ENCODE assay signal across 8 cellular contexts in genomic region chr17:75904749-75905521, GRCh38. TPM values are rescaled to one million over a fixed set of nuclear protein-coding genes. Genes with fewer than 3 reads are reported as not detected.
DNase-seq lines count a peak whose midpoint lies in the region; ATAC-seq, FAIRE-seq and TF ChIP-seq lines count a peak whose summit lies in the region.

Gene MRPL38 (minus strand): TSS chr17:75904884. CDS start chr17:75904875, 9 bp downstream.

- peak; percentile 99 for DNase-seq in GM13976 (ENCODE audit: low spot score)
- DNase-seq in NCI-H146 treated with DMSO at 0.1 percent for 48 hours (lab: John Stamatoyannopoulos, UW; ENCODE audit: unreplicated experiment): peak; percentile 92
- peak; percentile 89 for DNase-seq in amniotic stem cell (lab: John Stamatoyannopoulos, UW)
- DNase-seq in left ventricle myocardium inferior: peak; percentile 91
- DNase-seq in psoas muscle: peak; percentile 93 to 96
- DNase-seq in urothelium cell line (ENCODE audit: low spot score): peak; percentile 100

- H3K27ac ChIP-seq in left ventricle myocardium inferior (replicated peaks) (peak within 1 kb of the TSS; percentile 96), psoas muscle (peak within 1 kb of the TSS; percentile 86)

- H3K4me1 ChIP-seq in left ventricle myocardium inferior: peaks cover 37% of the 10 kb centered on the region
- peaks cover 13% of the 10 kb centered on the region for H3K4me1 ChIP-seq in psoas muscle

- H3K27me3 ChIP-seq in left ventricle myocardium inferior (ENCODE audit: low read depth) (no peaks in the 10 kb centered on the region), psoas muscle (ENCODE audit: insufficient read depth in 3 of 3, low read length in 2 of 3) (no peaks in the 10 kb centered on the region)

- ATAC-seq in HG02870 (IDR thresholded peaks at IDR 0.05; ENCODE audit: unreplicated experiment) (peak; percentile 91), psoas muscle (peak; percentile 94 to 98 (median 96))

- H3K9me3 ChIP-seq in left ventricle myocardium inferior (replicated peaks): no peaks in the 10 kb centered on the region
- no peaks in the 10 kb centered on the region for H3K9me3 ChIP-seq in psoas muscle

- H3K36me3 ChIP-seq in left ventricle myocardium inferior: peaks cover 33% of the 10 kb centered on the region
- H3K36me3 ChIP-seq in psoas muscle (ENCODE audit: insufficient read depth in 1 of 2, low read depth in 1 of 2): peaks cover 5 to 35% of the 10 kb centered on the region in 2 donors

- peak; percentile 92 for FAIRE-seq in urothelium cell line (lab: Jason Lieb, UNC)

- 1 to 3% (median 2%) methylated on average over 35 to 69 of the region's 69 CpGs for WGBS in psoas muscle, 3 donors

- TF ChIP-seq CTCF in GM13976 (IDR thresholded peaks at IDR 0.05; ENCODE audit: borderline replicate concordance, control extremely low read depth, extremely low read depth, insufficient read depth, missing control alignments): peak; percentile 94
- TF ChIP-seq CTCF in left ventricle myocardium inferior (IDR thresholded peaks at IDR 0.05; ENCODE audit: borderline replicate concordance): peak; percentile 100
- TF ChIP-seq CTCF in psoas muscle (IDR thresholded peaks at IDR 0.05): peak; percentile 99

- intact Hi-C loops in T-helper 1 cell treated with Interleukin-12 subunit alpha and Interleukin-12 subunit beta and Interleukin-4 antibody, amounts not matched to agents 30 ng/mL and 1 ng/mL, for 36 hours (cut with micrococcal nuclease): loop anchor here (1.0 to 10.0 kb wide), 10 partner anchors 9 to 238 kb away; partner anchors contain the start of genes ACOX1, CDK3, FBF1 and GALR2
- intact Hi-C loops in left ventricle myocardium inferior (cut with micrococcal nuclease): loop anchor here (5.0 kb wide), 1 partner anchor 102 kb away; no protein-coding TSS in a partner anchor
- intact Hi-C loops in psoas muscle (cut with DNase I): loop anchor here (1.0 to 2.0 kb wide), 2 partner anchors 100 kb away; no protein-coding TSS in a partner anchor

- in situ Hi-C loops in GM13976 (cut with MboI; ENCODE audit: low sequenced_read_pairs, unreplicated experiment): loop anchor here (25.0 kb wide), 1 partner anchor 382 kb away; no protein-coding TSS in a partner anchor

- H3K4me3 ChIP-seq in left ventricle myocardium inferior: peak within 1 kb of the TSS; percentile 97
- peak within 1 kb of the TSS; percentile 98 for H3K4me3 ChIP-seq in psoas muscle

RNA-seq across cellular contexts. Expression of gene MRPL38, which starts in this region (rescaled TPM):
- total RNA-seq in T-helper 1 cell treated with Interleukin-12 subunit alpha and Interleukin-12 subunit beta and Interleukin-4 antibody, amounts not matched to agents 30 ng/mL and 1 ng/mL, for 36 hours: 104 and 105 TPM in 2 replicates
- total RNA-seq in left ventricle myocardium inferior (104 TPM), psoas muscle (100 to 1,000 TPM; 107 to 168 (median 125) TPM)
- 100 to 1,000 TPM; 104 to 115 (median 107) TPM for polyA plus RNA-seq in psoas muscle

Comparison
In these comparisons a context has a peak if more than half of its experiments do, and no peak if none do; other contexts are left out.
1. Peak in every context shown above with its lines: DNase-seq, ATAC-seq, H3K4me3 ChIP-seq and H3K27ac ChIP-seq.